Comparison of ENCODE assay signal across 17 cellular contexts in genomic region chr14:72597834-72598233, GRCh38.
"Had no signal": no experiment of that assay in that cellular context is flagged by ENCODE, and none has a peak within 500 bp of the region (broad histone marks: within the 10 kb centered on the region; RNA-seq: fewer than 3 reads in every experiment).

No MANE protein-coding gene starts in this region.

- H3K27me3 ChIP-seq: right lobe of liver had no signal

- DNase-seq: activated CD4-positive, alpha-beta T cell treated with anti-CD3 and anti-CD28 coated beads, Interleukin-2, amount 50 U/mL, for 1 hour; activated CD8-positive, alpha-beta memory T cell treated with anti-CD3 and anti-CD28 coated beads for 24 hours; activated naive CD4-positive, alpha-beta T cell; activated naive CD8-positive, alpha-beta T cell treated with anti-CD3 and anti-CD28 coated beads, Interleukin-2, amount 10 ng/mL, durations not matched to agents 7 days and 5 days; anterior cingulate cortex; cerebellar nuclear complex; effector CD8-positive, alpha-beta T cell; esophagus squamous epithelium; hippocampal formation; kidney glomerular epithelial cell; mesendoderm; right lobe of liver; stimulated activated naive CD8-positive, alpha-beta T cell treated with anti-CD3 and anti-CD28 coated beads, Interleukin-15, amount 100 ng/mL, for 72 hours; T-helper 9 cell; upper lobe of right lung had no signal

- H3K4me3 Mint-ChIP-seq: activated naive CD8-positive, alpha-beta T cell treated with anti-CD3 and anti-CD28 coated beads, Interleukin-2, amount 10 ng/mL, durations not matched to agents 7 days and 5 days; stimulated activated naive CD8-positive, alpha-beta T cell treated with anti-CD3 and anti-CD28 coated beads, Interleukin-15, amount 100 ng/mL, for 72 hours had no signal

- H3K4me3 ChIP-seq: esophagus squamous epithelium, right lobe of liver, smooth muscle cell, upper lobe of right lung had no signal

- H3K27ac Mint-ChIP-seq: activated naive CD8-positive, alpha-beta T cell treated with anti-CD3 and anti-CD28 coated beads, Interleukin-2, amount 10 ng/mL, durations not matched to agents 7 days and 5 days; stimulated activated naive CD8-positive, alpha-beta T cell treated with anti-CD3 and anti-CD28 coated beads, Interleukin-15, amount 100 ng/mL, for 72 hours had no signal

- H3K27ac ChIP-seq: esophagus squamous epithelium, right lobe of liver, upper lobe of right lung had no signal

- ATAC-seq: activated CD4-positive, CD25-positive, alpha-beta regulatory T cell treated with anti-CD3 and anti-CD28 coated beads, Interleukin-2, amount 50 U/mL, for 24 hours; right lobe of liver; stimulated activated naive CD8-positive, alpha-beta T cell treated with anti-CD3 and anti-CD28 coated beads, Interleukin-15, amount 100 ng/mL, for 72 hours; upper lobe of right lung had no signal

- H3K9me3 Mint-ChIP-seq: stimulated activated naive CD8-positive, alpha-beta T cell treated with anti-CD3 and anti-CD28 coated beads, Interleukin-15, amount 100 ng/mL, for 72 hours had no signal

- H3K9me3 ChIP-seq: esophagus squamous epithelium, right lobe of liver, upper lobe of right lung had no signal

- H3K4me1 ChIP-seq: esophagus squamous epithelium, right lobe of liver, upper lobe of right lung had no signal

- H3K36me3 ChIP-seq: esophagus squamous epithelium, right lobe of liver, upper lobe of right lung had no signal
